ENCODE assay signal across 13 cellular contexts in the genomic region with DNA sequence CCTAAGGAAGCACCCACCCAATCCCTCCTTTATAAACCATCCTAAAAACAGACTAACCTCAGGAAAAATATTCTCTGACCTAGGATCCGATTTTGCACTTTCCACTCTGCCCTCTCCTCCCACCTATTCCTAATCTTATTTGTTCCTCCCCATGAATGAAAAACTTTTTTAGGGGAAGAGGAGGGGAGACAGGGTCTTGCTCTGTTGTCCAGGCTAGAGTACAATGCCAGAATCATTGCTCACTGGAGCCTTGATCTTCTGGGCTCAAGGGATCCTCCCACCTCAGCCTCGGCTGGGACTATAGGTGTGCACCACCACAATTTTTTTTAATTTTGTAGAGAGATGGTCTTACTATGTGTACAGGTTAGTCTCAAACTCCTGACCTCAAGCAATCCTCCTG. TPM values are rescaled to one million over a fixed set of nuclear protein-coding genes. Genes with fewer than 3 reads are reported as not detected.
DNase-seq lines count a peak whose midpoint lies in the region; ATAC-seq and TF ChIP-seq lines count a peak whose summit lies in the region.
"Had no signal": no experiment of that assay in that cellular context is flagged by ENCODE, and none has a peak within 500 bp of the region (broad histone marks: within the 10 kb centered on the region; RNA-seq: fewer than 3 reads in every experiment).

No MANE protein-coding gene starts in this region.

- peak overlapping the region; percentile 86 to 90 for H3K27ac Mint-ChIP-seq in natural killer cell
- peak overlapping the region in 1 of 2 donors; percentile 78 for H3K27ac Mint-ChIP-seq in natural killer cell treated with Interleukin-12 subunit alpha and Interleukin-12 subunit beta and Interleukin-15 and Interleukin-18, amount 100 ng/mL, for 72 hours
- peak overlapping the region; percentile 30 for H3K27ac Mint-ChIP-seq in activated B cell treated with CpG ODN at 0.5 μM for 24 hours
- H3K27ac Mint-ChIP-seq in naive thymus-derived CD4-positive, alpha-beta T cell: peak overlapping the region in 5 of 9 donors; percentile 26 to 67 (median 48)

- CTCF ChIA-PET in activated B cell treated with CpG ODN at 0.5 μM for 24 hours (lab: Charles Lee): no interaction called here
- CTCF ChIA-PET in naive thymus-derived CD4-positive, alpha-beta T cell (lab: Charles Lee): no interaction called here

- no peak overlapping the region for H3K27ac ChIP-seq in naive thymus-derived CD4-positive, alpha-beta T cell (ENCODE audit: low read depth, low read length)
- no peak overlapping the region for H3K27ac ChIP-seq in breast epithelium

- no peak overlapping the region for H3K4me3 Mint-ChIP-seq in natural killer cell
- no peak overlapping the region for H3K4me3 Mint-ChIP-seq in natural killer cell treated with Interleukin-12 subunit alpha and Interleukin-12 subunit beta and Interleukin-15 and Interleukin-18, amount 100 ng/mL, for 72 hours
- no peak overlapping the region for H3K4me3 Mint-ChIP-seq in activated B cell treated with CpG ODN at 0.5 μM for 24 hours
- peak overlapping the region in 4 of 10 donors; percentile 25 to 36 (median 32) for H3K4me3 Mint-ChIP-seq in naive thymus-derived CD4-positive, alpha-beta T cell

- H3K9me3 ChIP-seq in naive thymus-derived CD4-positive, alpha-beta T cell (ENCODE audit: control insufficient read depth in 2 of 3, low read length in 3 of 3): no peaks in the 10 kb centered on the region
- H3K9me3 ChIP-seq in breast epithelium: peaks cover 0 to 18% of the 10 kb centered on the region in 2 donors

- POLR2A ChIA-PET in activated B cell treated with CpG ODN at 0.5 μM for 24 hours (lab: Charles Lee): no interaction called here
- POLR2A ChIA-PET in naive thymus-derived CD4-positive, alpha-beta T cell (lab: Charles Lee): interaction anchor here (0.7 kb wide), 1 partner anchor 22 kb away, joined by 12 read pairs; no protein-coding TSS in a partner anchor

- peaks cover 0 to 26% (median 0%) of the 10 kb centered on the region in 3 experiments for H3K36me3 ChIP-seq in naive thymus-derived CD4-positive, alpha-beta T cell (ENCODE audit: control insufficient read depth in 2 of 3, insufficient read depth in 3 of 3, low read length in 3 of 3)
- no peaks in the 10 kb centered on the region for H3K36me3 ChIP-seq in breast epithelium

- intact Hi-C loops in natural killer cell (cut with micrococcal nuclease): no loop called here
- intact Hi-C loops in activated B cell treated with CpG ODN at 0.5 μM for 24 hours (cut with micrococcal nuclease): no loop called here
- intact Hi-C loops in naive thymus-derived CD4-positive, alpha-beta T cell (cut with micrococcal nuclease): no loop called here
- intact Hi-C loops in breast epithelium (cut with DNase I; ENCODE audit: low total_unique reads): no loop called here

- TF ChIP-seq CTCF in natural killer cell (IDR thresholded peaks at IDR 0.05) (no peak), activated B cell treated with CpG ODN at 0.5 μM for 24 hours (IDR thresholded peaks at IDR 0.05) (no peak), breast epithelium (IDR thresholded peaks at IDR 0.05) (no peak)

- no peak for TF ChIP-seq POLR2A in breast epithelium (IDR thresholded peaks at IDR 0.05)

- H3K36me3 Mint-ChIP-seq in natural killer cell (no peaks in the 10 kb centered on the region), activated B cell treated with CpG ODN at 0.5 μM for 24 hours (ENCODE audit: low read depth) (peaks cover 49% of the 10 kb centered on the region)
- peaks cover 12% of the 10 kb centered on the region for H3K36me3 Mint-ChIP-seq in natural killer cell treated with Interleukin-12 subunit alpha and Interleukin-12 subunit beta and Interleukin-15 and Interleukin-18, amount 100 ng/mL, for 72 hours
- H3K36me3 Mint-ChIP-seq in naive thymus-derived CD4-positive, alpha-beta T cell: peaks cover 20 to 69% (median 43%) of the 10 kb centered on the region in 5 donors

- H3K4me1 ChIP-seq in naive thymus-derived CD4-positive, alpha-beta T cell (ENCODE audit: control insufficient read depth in 2 of 2, insufficient read depth in 2 of 2, low read length in 2 of 2): peaks cover 8 to 23% of the 10 kb centered on the region in 2 donors
- peaks cover 0 to 8% of the 10 kb centered on the region in 2 donors for H3K4me1 ChIP-seq in breast epithelium

- no peaks in the 10 kb centered on the region for H3K27me3 Mint-ChIP-seq in natural killer cell (ENCODE audit: low read depth in 2 of 2)
- H3K27me3 Mint-ChIP-seq in natural killer cell treated with Interleukin-12 subunit alpha and Interleukin-12 subunit beta and Interleukin-15 and Interleukin-18, amount 100 ng/mL, for 72 hours: no peaks in the 10 kb centered on the region
- H3K27me3 Mint-ChIP-seq in activated B cell treated with CpG ODN at 0.5 μM for 24 hours: no peaks in the 10 kb centered on the region
- H3K27me3 Mint-ChIP-seq in naive thymus-derived CD4-positive, alpha-beta T cell: no peaks in the 10 kb centered on the region
- H3K27me3 Mint-ChIP-seq: CD4-positive, alpha-beta memory T cell had no signal

- no peak for DNase-seq in natural killer cell
- DNase-seq in natural killer cell treated with Interleukin-12 subunit alpha and Interleukin-12 subunit beta and Interleukin-15 and Interleukin-18, amount 100 ng/mL, for 72 hours (ENCODE audit: low spot score): no peak
- DNase-seq in activated B cell treated with CpG ODN at 0.5 μM for 24 hours: no peak
- DNase-seq in naive thymus-derived CD4-positive, alpha-beta T cell: no peak
- no peak for DNase-seq in breast epithelium (ENCODE audit: low spot score in 2 of 2)
- DNase-seq: CD4-positive, alpha-beta memory T cell; DMS79; NCI-H187; NCI-H69; NK-92 treated with Interleukin-12 subunit alpha and Interleukin-12 subunit beta, amount 100 ng/mL, for 24 hours; SHP77 treated with DMSO at 0.1 percent for 48 hours had no signal

- no peak overlapping the region for H3K4me3 ChIP-seq in naive thymus-derived CD4-positive, alpha-beta T cell (ENCODE audit: low read length)
- H3K4me3 ChIP-seq in breast epithelium: no peak overlapping the region

- H3K27me3 ChIP-seq in naive thymus-derived CD4-positive, alpha-beta T cell (ENCODE audit: control insufficient read depth in 2 of 2, insufficient read depth in 2 of 2, low read length in 2 of 2): no peaks in the 10 kb centered on the region
- H3K27me3 ChIP-seq in breast epithelium: no peaks in the 10 kb centered on the region

- ATAC-seq in natural killer cell (no peak), activated B cell treated with CpG ODN at 0.5 μM for 24 hours (ENCODE audit: low read depth) (no peak), GM21576 (IDR thresholded peaks at IDR 0.05; ENCODE audit: unreplicated experiment) (no peak), HG03469 (IDR thresholded peaks at IDR 0.05; ENCODE audit: unreplicated experiment) (no peak)
- no peak for ATAC-seq in natural killer cell treated with Interleukin-12 subunit alpha and Interleukin-12 subunit beta and Interleukin-15 and Interleukin-18, amount 100 ng/mL, for 72 hours
- no peak for ATAC-seq in naive thymus-derived CD4-positive, alpha-beta T cell

- H3K9me3 Mint-ChIP-seq in natural killer cell (no peaks in the 10 kb centered on the region), activated B cell treated with CpG ODN at 0.5 μM for 24 hours (no peaks in the 10 kb centered on the region)
- peaks cover 4% of the 10 kb centered on the region for H3K9me3 Mint-ChIP-seq in natural killer cell treated with Interleukin-12 subunit alpha and Interleukin-12 subunit beta and Interleukin-15 and Interleukin-18, amount 100 ng/mL, for 72 hours
- peaks cover 0 to 28% (median 5%) of the 10 kb centered on the region in 11 donors for H3K9me3 Mint-ChIP-seq in naive thymus-derived CD4-positive, alpha-beta T cell

- H3K4me1 Mint-ChIP-seq in natural killer cell: peaks cover 67 to 73% of the 10 kb centered on the region in 2 donors
- H3K4me1 Mint-ChIP-seq in natural killer cell treated with Interleukin-12 subunit alpha and Interleukin-12 subunit beta and Interleukin-15 and Interleukin-18, amount 100 ng/mL, for 72 hours (ENCODE audit: low read depth in 2 of 2): peaks cover 55% of the 10 kb centered on the region in 2 donors
- peaks cover 65% of the 10 kb centered on the region for H3K4me1 Mint-ChIP-seq in activated B cell treated with CpG ODN at 0.5 μM for 24 hours
- peaks cover 28 to 71% (median 63%) of the 10 kb centered on the region in 7 donors for H3K4me1 Mint-ChIP-seq in naive thymus-derived CD4-positive, alpha-beta T cell

RNA-seq across cellular contexts. Expression of a gene that starts 4.4 kb away (rescaled TPM):
- 10 to 100 TPM; 22.0 to 27.1 (median 23.3) TPM for total RNA-seq in natural killer cell
- total RNA-seq in natural killer cell treated with Interleukin-12 subunit alpha and Interleukin-12 subunit beta and Interleukin-15 and Interleukin-18, amount 100 ng/mL, for 72 hours: 10 to 100 TPM; 12.5 to 13.2 TPM
- total RNA-seq in activated B cell treated with CpG ODN at 0.5 μM for 24 hours: 23.0 and 26.6 TPM in 2 replicates
- 10 to 100 TPM; 10.5 to 33.6 (median 19.0) TPM for total RNA-seq in naive thymus-derived CD4-positive, alpha-beta T cell
- 10 to 100 TPM; 15.3 to 17.9 TPM for polyA plus RNA-seq in naive thymus-derived CD4-positive, alpha-beta T cell
- 10 to 100 TPM; 14.7 to 25.8 (median 18.7) TPM for total RNA-seq in breast epithelium
